21 cellular contexts compared by ENCODE assay signal in genomic region chr13:46039421-46040036, GRCh38.
"Had no signal": no experiment of that assay in that cellular context is flagged by ENCODE, and none has a peak within 500 bp of the region (broad histone marks: within the 10 kb centered on the region; RNA-seq: fewer than 3 reads in every experiment).

No MANE protein-coding gene starts in this region.

- H3K27me3 ChIP-seq: right lobe of liver, upper lobe of left lung, vagina had no signal

- H3K4me1 ChIP-seq: right lobe of liver, upper lobe of left lung, vagina had no signal

- H3K9me3 ChIP-seq: mucosa of descending colon, right lobe of liver, upper lobe of left lung, vagina had no signal

- H3K4me3 ChIP-seq: mucosa of descending colon, right lobe of liver, upper lobe of left lung, vagina had no signal

- DNase-seq: activated CD4-positive, alpha-beta T cell treated with anti-CD3 and anti-CD28 coated beads for 36 hours; activated CD4-positive, alpha-beta T cell treated with anti-CD3 and anti-CD28 coated beads, Interleukin-2, amount 50 U/mL, for 4 hours; activated CD4-positive, CD25-positive, alpha-beta regulatory T cell; activated effector memory CD4-positive, alpha-beta T cell treated with anti-CD3 and anti-CD28 coated beads, Interleukin-2, amount 50 U/mL, for 16 hours; activated naive CD4-positive, alpha-beta T cell treated with anti-CD3 and anti-CD28 coated beads for 36 hours; activated naive CD8-positive, alpha-beta T cell treated with anti-CD3 and anti-CD28 coated beads for 36 hours; activated T-cell treated with anti-CD3 and anti-CD28 coated beads for 4 hours; caudate nucleus; endodermal cell; head of caudate nucleus; hippocampal formation; left cardiac atrium; left ventricle myocardium superior; mucosa of descending colon; right lobe of liver; small intestine; stimulated activated CD4-positive, alpha-beta T cell treated with anti-CD3 and anti-CD28 coated beads, Interleukin-4, amount 100 ng/mL, for 24 hours; stimulated activated naive CD8-positive, alpha-beta T cell treated with anti-CD3 and anti-CD28 coated beads, Interleukin-15, amount 100 ng/mL, for 72 hours; substantia nigra; upper lobe of left lung had no signal

- H3K27ac ChIP-seq: right lobe of liver, upper lobe of left lung, vagina had no signal
